10 cellular contexts compared by ENCODE assay signal in genomic region chr15:63342996-63343562, GRCh38. TPM values are rescaled to one million over a fixed set of nuclear protein-coding genes. Genes with fewer than 3 reads are reported as not detected.
A peak's percentile ranks its signal among the peaks of the same experiment; 100 is the strongest.
DNase-seq lines count a peak whose midpoint lies in the region; TF ChIP-seq lines count a peak whose summit lies in the region.
"Not testable (repeated sequence)": the region's sequence is repeated elsewhere in the genome, so short reads cannot be mapped to it uniquely, and the experiment has no call there.
"Had no signal": no experiment of that assay in that cellular context is flagged by ENCODE, and none has a peak within 500 bp of the region (broad histone marks: within the 10 kb centered on the region; RNA-seq: fewer than 3 reads in every experiment).

No MANE protein-coding gene starts in this region.

- TF ChIP-seq POLR2A in NB4 (IDR thresholded peaks at IDR 0.05; ENCODE audit: extremely low read depth, insufficient read length) = not testable (repeated sequence)

- H3K27me3 ChIP-seq in SJCRH30 = not testable (repeated sequence)

- not testable (repeated sequence) for H3K4me3 ChIP-seq in NB4 (ENCODE audit: low read depth, low read length); SJCRH30; fibroblast of villous mesenchyme (ENCODE audit: low read depth, low read length)

- not testable (repeated sequence) for TF ChIP-seq CTCF in GM10248 (IDR thresholded peaks at IDR 0.05; ENCODE audit: control extremely low read depth, extremely low read depth, low read depth, missing control alignments); NB4 (IDR thresholded peaks at IDR 0.05; ENCODE audit: low read depth, low read length); fibroblast of villous mesenchyme (IDR thresholded peaks at IDR 0.05; ENCODE audit: insufficient read depth, low read depth, low read length)

- CTCF ChIA-PET in GM10248 (lab: Yijun Ruan, JAX) = interaction anchor here (1.1 to 1.9 kb wide), 2 partner anchors 8 to 11 kb away, joined by 4 to 5 read pairs; no protein-coding TSS in a partner anchor

- H3K27ac ChIP-seq in SJCRH30 = not testable (repeated sequence)

- not testable (repeated sequence) for H3K36me3 ChIP-seq in SJCRH30

- intact Hi-C loops in posterior vena cava (cut with DNase I) = not testable (repeated sequence)

- peaks cover 30% of the 10 kb centered on the region for H3K4me1 ChIP-seq in SJCRH30

- H3K9me3 ChIP-seq in SJCRH30 (replicated peaks) = not testable (repeated sequence)

- POLR2A ChIA-PET in GM10248 (lab: Yijun Ruan, JAX) = not testable (repeated sequence)

- DNase-seq in GM10248 (ENCODE audit: extremely low spot score) (peak; percentile 40), HCEC 1CT (peak; percentile 77), NB4 (ENCODE audit: low read depth) (peak; percentile 59), SJCRH30 (peak; percentile 29 to 86), amniotic epithelial cell (ENCODE audit: low read depth) (peak; percentile 75), fibroblast of villous mesenchyme (ENCODE audit: low read depth) (peak; percentile 74), posterior vena cava (ENCODE audit: low spot score) (peak; percentile 14)

RNA-seq across cellular contexts. Expression of gene CA12, which starts 38.6 kb away (rescaled TPM):
- 0.57 and 0.94 TPM in 2 replicates for total RNA-seq in SJCRH30 (2014; rRNA removed; shearing (Covaris generic))
- 8.1 and 15.1 TPM in 2 replicates for total RNA-seq in fibroblast of villous mesenchyme
- 10 to 100 TPM; 36.7 to 48.3 TPM for total RNA-seq in posterior vena cava
- total RNA-seq: activated CD8-positive, alpha-beta memory T cell treated with anti-CD3 and anti-CD28 coated beads for 36 hours; CD8-positive, alpha-beta memory T cell; mononuclear cell had no signal

Comparison
In these comparisons a context has a peak if more than half of its experiments do, and no peak if none do; other contexts are left out.
1. DNase-seq: peak in every context shown above with its lines; median percentile 77 in HCEC 1CT; 75 in amniotic epithelial cell; 74 in fibroblast of villous mesenchyme; 59 in NB4; 58 in SJCRH30; 40 in GM10248; 14 in posterior vena cava.